In genomic region chr7:112495820-112496462, GRCh38 we compare ENCODE assay signal across 8 cellular contexts. TPM values are rescaled to one million over a fixed set of nuclear protein-coding genes. Genes with fewer than 3 reads are reported as not detected.
DNase-seq lines count a peak whose midpoint lies in the region; ATAC-seq, FAIRE-seq and TF ChIP-seq lines count a peak whose summit lies in the region.

No MANE protein-coding gene starts in this region.

- TF ChIP-seq CTCF in DND-41 (IDR thresholded peaks at IDR 0.05; ENCODE audit: borderline replicate concordance, extremely low read depth, low read length, poor library complexity, severe bottlenecking) (peak; percentile 82), KMS-11 (conservative IDR thresholded peaks at IDR 0.05; ENCODE audit: low read depth, low read length) (peak; percentile 74), bronchial epithelial cell (IDR thresholded peaks at IDR 0.05; ENCODE audit: insufficient read depth, low read length, severe bottlenecking) (peak; percentile 62)

- H4K20me1 ChIP-seq in DND-41 (ENCODE audit: insufficient read depth, low read length) (no peaks in the 10 kb centered on the region), KMS-11 (ENCODE audit: insufficient read depth) (no peaks in the 10 kb centered on the region)

- H3K27me3 ChIP-seq in DND-41 (ENCODE audit: insufficient read depth, low read length, poor library complexity) (peaks cover 2% of the 10 kb centered on the region), KMS-11 (ENCODE audit: insufficient read depth, low read depth) (no peaks in the 10 kb centered on the region), SJCRH30 (no peaks in the 10 kb centered on the region), bronchial epithelial cell (ENCODE audit: control insufficient read depth, insufficient read depth, low read length) (no peaks in the 10 kb centered on the region)

- peak; percentile 92 for ATAC-seq in DND-41 (ENCODE audit: insufficient read depth, low read depth)
- peak; percentile 65 for ATAC-seq in GM21367 (IDR thresholded peaks at IDR 0.05; ENCODE audit: unreplicated experiment)
- no peak for ATAC-seq in GM19452 (IDR thresholded peaks at IDR 0.05; ENCODE audit: unreplicated experiment)

- H3K79me2 ChIP-seq in DND-41 (ENCODE audit: insufficient read depth, low read length) (no peaks in the 10 kb centered on the region), KMS-11 (ENCODE audit: insufficient read depth, low read depth) (no peaks in the 10 kb centered on the region)

- DNase-seq in DND-41 (peak; percentile 58), SJCRH30 (peak; percentile 44 to 65), bronchial epithelial cell (ENCODE audit: low read depth) (peak; percentile 71), left kidney (ENCODE audit: low read depth, low spot score) (peak; percentile 79), substantia nigra (lab: John Stamatoyannopoulos, UW) (peak in 27 of 49 donors; percentile 6 to 47 (median 18))

- H3K4me1 ChIP-seq in DND-41 (ENCODE audit: insufficient read depth, low read length) (no peaks in the 10 kb centered on the region), KMS-11 (ENCODE audit: low read depth, poor library complexity, severe bottlenecking) (no peaks in the 10 kb centered on the region), SJCRH30 (no peaks in the 10 kb centered on the region)

- no peaks in the 10 kb centered on the region for H3K36me3 ChIP-seq in DND-41 (ENCODE audit: insufficient read depth, low read length)
- H3K36me3 ChIP-seq in KMS-11 (ENCODE audit: insufficient read depth), result no peaks in the 10 kb centered on the region
- no peaks in the 10 kb centered on the region for H3K36me3 ChIP-seq in SJCRH30
- no peaks in the 10 kb centered on the region for H3K36me3 ChIP-seq in bronchial epithelial cell (ENCODE audit: control insufficient read depth, insufficient read depth, low read length)

- H2AFZ ChIP-seq in DND-41 (ENCODE audit: low read depth, low read length) (no peak overlapping the region), KMS-11 (ENCODE audit: low read depth) (no peak overlapping the region)

- H3K9me3 ChIP-seq in DND-41 (ENCODE audit: insufficient read depth, low read length, severe bottlenecking) (no peaks in the 10 kb centered on the region), SJCRH30 (replicated peaks) (no peaks in the 10 kb centered on the region)

- H3K9ac ChIP-seq in DND-41 (ENCODE audit: low read depth, low read length), result no peak overlapping the region
- H3K9ac ChIP-seq in KMS-11, result no peak overlapping the region

- no peak overlapping the region for H3K4me2 ChIP-seq in DND-41 (ENCODE audit: insufficient read depth, low read length)
- no peak overlapping the region for H3K4me2 ChIP-seq in KMS-11

- peak; percentile 80 for FAIRE-seq in bronchial epithelial cell (lab: Jason Lieb, UNC)

- H3K27ac ChIP-seq in DND-41 (ENCODE audit: low read length), result no peak overlapping the region
- H3K27ac ChIP-seq in KMS-11, result no peak overlapping the region
- no peak overlapping the region for H3K27ac ChIP-seq in SJCRH30
- H3K27ac ChIP-seq in substantia nigra (ENCODE audit: low read depth, low read length, poor library complexity, severe bottlenecking), result no peak overlapping the region

- H3K4me3 ChIP-seq in DND-41 (ENCODE audit: low read depth in 1 of 2, low read length in 2 of 2) (no peak overlapping the region), KMS-11 (IDR thresholded peaks at IDR 0.05; ENCODE audit: insufficient read depth, low read depth, low read length) (no peak overlapping the region), SJCRH30 (no peak overlapping the region), bronchial epithelial cell (ENCODE audit: low read depth, low read length) (no peak overlapping the region)

RNA-seq across cellular contexts. Expression of gene LSMEM1, which starts 15.2 kb away (rescaled TPM):
- total RNA-seq in SJCRH30 (2014; rRNA removed; shearing (Covaris generic)), result 0.30 and 0.51 TPM in 2 replicates
- total RNA-seq in bronchial epithelial cell, result 0.26 and 1.1 TPM in 2 replicates

RNA-seq across cellular contexts. Expression of gene IFRD1, which starts 45.7 kb away (rescaled TPM):
- 45.0 and 55.9 TPM in 2 replicates for total RNA-seq in SJCRH30 (2014; rRNA removed; shearing (Covaris generic))
- total RNA-seq in bronchial epithelial cell, result 92.1 and 145 TPM in 2 replicates

Comparison
In these comparisons a context has a peak if more than half of its experiments do, and no peak if none do; other contexts are left out.
1. DNase-seq: peak in every context shown above with its lines; median percentile 79 in left kidney; 71 in bronchial epithelial cell; 58 in DND-41; 54 in SJCRH30; 18 in substantia nigra.